ENCODE assay signal across 14 cellular contexts in the genomic region with DNA sequence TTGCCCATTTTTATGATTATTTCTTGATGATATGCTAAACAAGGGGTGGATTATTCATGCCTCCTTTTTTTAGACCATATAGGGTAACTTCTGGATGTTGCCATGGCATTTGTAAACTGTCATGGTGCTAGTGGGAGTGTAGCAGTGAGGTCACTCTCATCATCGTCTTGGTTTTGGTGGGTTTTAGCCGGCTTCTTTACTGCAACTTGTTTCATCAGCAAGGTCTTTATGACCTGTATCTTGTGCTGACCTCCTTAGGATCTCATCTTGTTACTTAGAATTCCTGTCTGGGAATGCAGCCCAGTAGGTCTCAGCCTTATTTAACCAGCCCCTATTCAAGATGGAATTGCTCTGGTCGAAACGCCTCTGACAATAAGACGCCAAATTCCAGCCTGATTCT. TPM values are rescaled to one million over a fixed set of nuclear protein-coding genes. Genes with fewer than 3 reads are reported as not detected.
"Had no signal": no experiment of that assay in that cellular context is flagged by ENCODE, and none has a peak within 500 bp of the region (broad histone marks: within the 10 kb centered on the region; RNA-seq: fewer than 3 reads in every experiment).

No MANE protein-coding gene starts in this region.

RNA-seq across cellular contexts. Expression of gene MYBPHL, which starts 20.0 kb away (rescaled TPM):
- total RNA-seq: activated CD4-positive, alpha-beta memory T cell treated with anti-CD3 and anti-CD28 coated beads, Interleukin-2, amount 10 ng/mL, durations not matched to agents 7 days and 5 days; activated CD4-positive, alpha-beta T cell treated with anti-CD3 and anti-CD28 coated beads for 36 hours; activated CD4-positive, alpha-beta T cell treated with anti-CD3 and anti-CD28 coated beads, Interleukin-2, amount 10 ng/mL, durations not matched to agents 7 days and 5 days; activated CD8-positive, alpha-beta memory T cell treated with anti-CD3 and anti-CD28 coated beads, Interleukin-2, amount 10 ng/mL, durations not matched to agents 7 days and 5 days; activated CD8-positive, alpha-beta T cell treated with anti-CD3 and anti-CD28 coated beads, Interleukin-2, amount 10 ng/mL, durations not matched to agents 7 days and 5 days; activated naive CD8-positive, alpha-beta T cell treated with anti-CD3 and anti-CD28 coated beads, Interleukin-2, amount 10 ng/mL, durations not matched to agents 7 days and 5 days; activated T-helper 2 cell treated with anti-CD3 and anti-CD28 coated beads, Interferon-gamma antibody, Interleukin-2, Interleukin-4, amounts not matched to agents 10 μg/mL and 5 μg/mL and 100 μg/mL, durations not matched to agents 14 hours and 24 hours and 36 hours; ascending aorta; breast epithelium; chondrocyte; T-cell; T-helper 1 cell treated with Interleukin-12 subunit alpha and Interleukin-12 subunit beta and Interleukin-4 antibody, amounts not matched to agents 30 ng/mL and 1 ng/mL, for 36 hours; T-helper 17 cell; T-helper 2 cell treated with Interferon-gamma antibody and Interleukin-4, amounts not matched to agents 100 ng/mL and 5 ng/mL, for 36 hours had no signal
